1 cellular context compared by ENCODE assay signal in genomic region chr13:49852460-49852859, GRCh38.
A peak's percentile ranks its signal among the peaks of the same experiment; 100 is the strongest.
TF ChIP-seq lines count a peak whose summit lies in the region.

No MANE protein-coding gene starts in this region.

TF ChIP-seq in HEK293, 187 proteins besides CTCF, POLR2A, EP300 and RAD21 (continued from another document):
- TF ChIP-seq ZBTB11 (tag by site-specific recombination; conservative IDR thresholded peaks at IDR 0.05; ENCODE audit: low read depth) (peak; percentile 65), REST (tag by site-specific recombination; IDR thresholded peaks at IDR 0.05) (peak; percentile 50; the same call in 1 of the 2 replicates)
